Comparison of ENCODE assay signal across 8 cellular contexts in genomic region chr9:97237311-97237786, GRCh38.
DNase-seq lines count a peak whose midpoint lies in the region; ATAC-seq and TF ChIP-seq lines count a peak whose summit lies in the region.

No MANE protein-coding gene starts in this region.

- no peak for ATAC-seq in HG03469 (IDR thresholded peaks at IDR 0.05; ENCODE audit: unreplicated experiment)
- no peak for ATAC-seq in foreskin keratinocyte

- H3K36me3 Mint-ChIP-seq in Calu3 (ENCODE audit: insufficient read depth, unreplicated experiment) (peaks cover 19% of the 10 kb centered on the region), nephron progenitor cell (ENCODE audit: low read depth) (peaks cover 30% of the 10 kb centered on the region)
- H3K36me3 Mint-ChIP-seq in dendritic cell treated with granulocyte-macrophage colony-stimulating factor and Interleukin-4, amounts not matched to agents 40 ng/mL and 50 ng/mL, for 4 days (ENCODE audit: low read depth) = no peaks in the 10 kb centered on the region

- CTCF ChIA-PET in Calu3 (lab: Charles Lee) = no interaction called here

- TF ChIP-seq CTCF in Calu3 (IDR thresholded peaks at IDR 0.05; ENCODE audit: unreplicated experiment) = no peak
- TF ChIP-seq CTCF in nephron progenitor cell (IDR thresholded peaks at IDR 0.05) = no peak
- no peak for TF ChIP-seq CTCF in foreskin keratinocyte (conservative IDR thresholded peaks at IDR 0.05)

- H3K4me1 ChIP-seq in foreskin keratinocyte = no peaks in the 10 kb centered on the region

- H3K27me3 Mint-ChIP-seq in Calu3 (ENCODE audit: unreplicated experiment) (no peaks in the 10 kb centered on the region), nephron progenitor cell (ENCODE audit: low read depth, poor library complexity) (no peaks in the 10 kb centered on the region)
- peaks cover 10% of the 10 kb centered on the region for H3K27me3 Mint-ChIP-seq in dendritic cell treated with granulocyte-macrophage colony-stimulating factor and Interleukin-4, amounts not matched to agents 40 ng/mL and 50 ng/mL, for 4 days

- intact Hi-C loops in Calu3 (cut with micrococcal nuclease; ENCODE audit: unreplicated experiment) = loop anchor here (10.0 kb wide), 1 partner anchor 383 kb away; the partner anchor contains the start of gene ZNF782
- intact Hi-C loops in dendritic cell treated with granulocyte-macrophage colony-stimulating factor and Interleukin-4, amounts not matched to agents 40 ng/mL and 50 ng/mL, for 4 days (cut with micrococcal nuclease) = no loop called here

- H3K9me3 Mint-ChIP-seq in Calu3 (ENCODE audit: low read depth, unreplicated experiment) (no peaks in the 10 kb centered on the region), nephron progenitor cell (peaks cover 23% of the 10 kb centered on the region)
- H3K9me3 Mint-ChIP-seq in dendritic cell treated with granulocyte-macrophage colony-stimulating factor and Interleukin-4, amounts not matched to agents 40 ng/mL and 50 ng/mL, for 4 days = peaks cover 14% of the 10 kb centered on the region

- H3K27ac Mint-ChIP-seq in Calu3 (ENCODE audit: unreplicated experiment) (no peak overlapping the region), nephron progenitor cell (peak overlapping the region; percentile 99)
- no peak overlapping the region for H3K27ac Mint-ChIP-seq in dendritic cell treated with granulocyte-macrophage colony-stimulating factor and Interleukin-4, amounts not matched to agents 40 ng/mL and 50 ng/mL, for 4 days

- H3K4me1 Mint-ChIP-seq in Calu3 (ENCODE audit: low read depth, unreplicated experiment) (peaks cover 6% of the 10 kb centered on the region), nephron progenitor cell (peaks cover 25% of the 10 kb centered on the region)
- peaks cover 21% of the 10 kb centered on the region for H3K4me1 Mint-ChIP-seq in dendritic cell treated with granulocyte-macrophage colony-stimulating factor and Interleukin-4, amounts not matched to agents 40 ng/mL and 50 ng/mL, for 4 days (ENCODE audit: low read depth)

- DNase-seq in Calu3 (no peak), NCI-H2227 (lab: John Stamatoyannopoulos, UW; ENCODE audit: unreplicated experiment) (peak; percentile 45), nephron progenitor cell (peak; percentile 52), DMS153 (lab: John Stamatoyannopoulos, UW) (no peak), NCI-H1694 (lab: John Stamatoyannopoulos, UW) (no peak), foreskin keratinocyte (no peak)

- no peaks in the 10 kb centered on the region for H3K27me3 ChIP-seq in foreskin keratinocyte

- H3K4me3 Mint-ChIP-seq in Calu3 (ENCODE audit: low read depth, unreplicated experiment) (peak overlapping the region; percentile 93), nephron progenitor cell (peak overlapping the region; percentile 97)
- peak overlapping the region; percentile 83 for H3K4me3 Mint-ChIP-seq in dendritic cell treated with granulocyte-macrophage colony-stimulating factor and Interleukin-4, amounts not matched to agents 40 ng/mL and 50 ng/mL, for 4 days

- BruUV-seq in Calu3 (replicated peaks; lab: Mats Ljungman, UMichigan) = no TSS peak

- no peak overlapping the region for H3K27ac ChIP-seq in foreskin keratinocyte

Comparison
In these comparisons a context has a peak if more than half of its experiments do, and no peak if none do; other contexts are left out.
1. DNase-seq: peak in NCI-H2227 (single experiment) and nephron progenitor cell (single experiment); none in Calu3 (single experiment), DMS153 (single experiment), NCI-H1694 (single experiment) and foreskin keratinocyte (0 of 2).
2. Peak in every context shown above with its lines, with median percentiles within 50 percentile points of each other: H3K4me3 Mint-ChIP-seq.